Comparison of ENCODE assay signal across 26 cellular contexts in the genomic region with DNA sequence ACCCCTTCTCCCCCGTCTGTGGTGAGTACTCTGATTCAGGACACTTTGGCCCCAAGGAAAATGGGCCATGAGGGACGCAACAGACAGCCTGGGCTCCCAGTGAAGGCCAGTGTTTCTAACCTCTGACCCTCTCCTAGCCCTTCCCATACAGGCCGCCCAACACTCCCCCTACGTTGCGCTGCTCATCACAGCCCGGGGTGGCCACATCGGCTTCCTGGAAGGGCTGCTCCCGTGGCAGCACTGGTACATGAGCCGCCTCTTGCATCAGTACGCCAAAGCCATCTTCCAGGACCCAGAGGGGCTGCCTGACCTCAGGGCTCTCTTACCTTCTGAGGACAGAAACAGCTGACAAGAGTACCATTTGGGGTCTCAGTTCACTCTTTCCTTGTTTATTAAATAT. TPM values are rescaled to one million over a fixed set of nuclear protein-coding genes. Genes with fewer than 3 reads are reported as not detected.
"Had no signal": no experiment of that assay in that cellular context is flagged by ENCODE, and none has a peak within 500 bp of the region (broad histone marks: within the 10 kb centered on the region; RNA-seq: fewer than 3 reads in every experiment).

No MANE protein-coding gene starts in this region.

- H3K27me3 Mint-ChIP-seq: naive thymus-derived CD8-positive, alpha-beta T cell had no signal

- DNase-seq: cortex of kidney; dorsolateral prefrontal cortex; effector memory CD4-positive, alpha-beta T cell; gastrocnemius medialis; heart right ventricle; hypothalamus; mammary epithelial cell; mucosa of descending colon; naive thymus-derived CD8-positive, alpha-beta T cell; psoas muscle; retina; stimulated activated CD4-positive, alpha-beta T cell treated with anti-CD3 and anti-CD28 coated beads, Interleukin-2, amount 100 ng/mL, for 24 hours; stimulated activated CD4-positive, alpha-beta T cell treated with anti-CD3 and anti-CD28 coated beads, Interleukin-4, amount 100 ng/mL, for 4 hours; stimulated activated naive CD4-positive, alpha-beta T cell; stomach; substantia nigra; transverse colon had no signal

- ATAC-seq: gastrocnemius medialis; heart right ventricle; left lobe of liver; mucosa of descending colon; naive thymus-derived CD8-positive, alpha-beta T cell; psoas muscle; sciatic nerve had no signal

RNA-seq across cellular contexts. Expression of a gene that starts 6.8 kb away (rescaled TPM):
- total RNA-seq: fibroblast of villous mesenchyme, skeletal muscle tissue, stomach had no signal

RNA-seq across cellular contexts. Expression of a gene that starts 8.8 kb away (rescaled TPM):
- total RNA-seq: dorsolateral prefrontal cortex; esophagus muscularis mucosa; fibroblast of villous mesenchyme; gastrocnemius medialis; heart right ventricle; left lobe of liver; lower leg skin; mammary epithelial cell; mucosa of descending colon; naive thymus-derived CD8-positive, alpha-beta T cell; omental fat pad; psoas muscle; sciatic nerve; skeletal muscle tissue; stomach; thoracic aorta; transverse colon; ureter had no signal
- polyA plus RNA-seq: heart right ventricle; mammary epithelial cell; naive thymus-derived CD8-positive, alpha-beta T cell; psoas muscle; stomach had no signal

RNA-seq across cellular contexts. Expression of a gene that starts 18.4 kb away (rescaled TPM):
- total RNA-seq: esophagus muscularis mucosa; fibroblast of villous mesenchyme; lower leg skin; mammary epithelial cell; naive thymus-derived CD8-positive, alpha-beta T cell; sciatic nerve; stomach; thoracic aorta; transverse colon had no signal
- polyA plus RNA-seq: mammary epithelial cell; naive thymus-derived CD8-positive, alpha-beta T cell had no signal
